8 cellular contexts compared by ENCODE assay signal in the genomic region with DNA sequence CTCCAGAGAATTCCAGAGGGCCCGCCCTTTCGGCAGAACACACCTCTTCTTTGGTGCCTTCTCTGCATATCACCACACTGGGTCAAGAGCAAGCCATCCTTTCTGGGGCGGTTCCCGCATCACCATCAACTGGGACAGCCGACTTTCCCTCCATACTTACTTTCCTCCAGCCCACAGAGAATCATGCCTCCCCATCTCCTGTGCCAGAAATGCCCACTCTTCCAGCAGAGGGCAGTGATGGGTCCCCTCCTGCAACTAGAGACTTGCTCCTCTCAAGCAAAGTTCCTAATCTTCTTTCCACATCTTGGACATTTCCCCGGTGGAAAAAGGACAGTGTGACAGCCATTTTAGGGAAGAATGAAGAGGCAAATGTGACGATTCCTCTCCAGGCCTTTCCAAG.
DNase-seq lines count a peak whose midpoint lies in the region; TF ChIP-seq lines count a peak whose summit lies in the region.

No MANE protein-coding gene starts in this region.

- H3K27ac ChIP-seq in neutrophil = no peak overlapping the region

- peaks cover 29% of the 10 kb centered on the region for H3K27me3 Mint-ChIP-seq in activated CD4-positive, alpha-beta memory T cell treated with anti-CD3 and anti-CD28 coated beads for 36 hours

- CTCF ChIA-PET in activated CD4-positive, alpha-beta memory T cell treated with anti-CD3 and anti-CD28 coated beads for 36 hours (lab: Charles Lee) = interaction anchor here (1.0 to 3.0 kb wide), 5 partner anchors 143 to 288 kb away, joined by 3 to 21 read pairs (median 4); no protein-coding TSS in a partner anchor

- H3K4me3 ChIP-seq in fibroblast of mammary gland (ENCODE audit: control insufficient read depth, low read depth, low read length) (no peak overlapping the region), neutrophil (ENCODE audit: low read depth in 1 of 2, low read length in 1 of 2) (no peak overlapping the region)

- H3K9me3 ChIP-seq in neutrophil = no peaks in the 10 kb centered on the region

- peak; percentile 74 for TF ChIP-seq CTCF in fibroblast of mammary gland (conservative IDR thresholded peaks at IDR 0.05; ENCODE audit: control insufficient read depth, insufficient read depth, low read depth, low read length)
- TF ChIP-seq CTCF in neutrophil (IDR thresholded peaks at IDR 0.05) = peak; percentile 20

- no peaks in the 10 kb centered on the region for H3K36me3 Mint-ChIP-seq in activated CD4-positive, alpha-beta memory T cell treated with anti-CD3 and anti-CD28 coated beads for 36 hours

- POLR2A ChIA-PET in activated CD4-positive, alpha-beta memory T cell treated with anti-CD3 and anti-CD28 coated beads for 36 hours (lab: Charles Lee) = no interaction called here

- intact Hi-C loops in activated CD4-positive, alpha-beta memory T cell treated with anti-CD3 and anti-CD28 coated beads for 36 hours (cut with micrococcal nuclease) = loop anchor here (1.0 to 10.0 kb wide), 3 partner anchors 145 to 194 kb away; a partner anchor contains a TSS

- H3K4me1 ChIP-seq in neutrophil (ENCODE audit: control insufficient read depth in 1 of 2, insufficient read depth in 1 of 2, low read depth in 1 of 2, low read length in 1 of 2) = peaks cover 79 to 96% of the 10 kb centered on the region in 2 experiments

- H3K9me3 Mint-ChIP-seq in activated CD4-positive, alpha-beta memory T cell treated with anti-CD3 and anti-CD28 coated beads for 36 hours = no peaks in the 10 kb centered on the region

- no peaks in the 10 kb centered on the region for H3K36me3 ChIP-seq in neutrophil

- H3K4me1 Mint-ChIP-seq in activated CD4-positive, alpha-beta memory T cell treated with anti-CD3 and anti-CD28 coated beads for 36 hours (ENCODE audit: low read depth) = no peaks in the 10 kb centered on the region

- H3K4me3 Mint-ChIP-seq in activated CD4-positive, alpha-beta memory T cell treated with anti-CD3 and anti-CD28 coated beads for 36 hours = no peak overlapping the region

- peak; percentile 8 for DNase-seq in NCI-H2196 (lab: John Stamatoyannopoulos, UW; ENCODE audit: unreplicated experiment)
- DNase-seq in NCI-H2196 treated with DMSO at 0.1 percent for 48 hours (lab: John Stamatoyannopoulos, UW; ENCODE audit: unreplicated experiment) = no peak
- peak; percentile 46 for DNase-seq in LHCN-M2 (ENCODE audit: low read depth)
- peak; percentile 52 for DNase-seq in activated CD4-positive, alpha-beta memory T cell treated with anti-CD3 and anti-CD28 coated beads for 36 hours
- DNase-seq in fibroblast of mammary gland (ENCODE audit: low read depth) = peak; percentile 52
- no peak for DNase-seq in effector CD8-positive, alpha-beta T cell (lab: John Stamatoyannopoulos, UW)
- DNase-seq in effector CD4-positive, alpha-beta T cell = no peak

- no peak overlapping the region for H3K27ac Mint-ChIP-seq in activated CD4-positive, alpha-beta memory T cell treated with anti-CD3 and anti-CD28 coated beads for 36 hours

- no peaks in the 10 kb centered on the region for H3K27me3 ChIP-seq in neutrophil

Comparison
In these comparisons a context has a peak if more than half of its experiments do, and no peak if none do; other contexts are left out.
1. DNase-seq: peak in NCI-H2196 (single experiment), LHCN-M2 (single experiment), activated CD4-positive, alpha-beta memory T cell treated with anti-CD3 and anti-CD28 coated beads for 36 hours (single experiment) and fibroblast of mammary gland (single experiment); none in NCI-H2196 treated with DMSO at 0.1 percent for 48 hours (single experiment), effector CD8-positive, alpha-beta T cell (single experiment) and effector CD4-positive, alpha-beta T cell (single experiment).